13 cellular contexts compared by ENCODE assay signal in the genomic region with DNA sequence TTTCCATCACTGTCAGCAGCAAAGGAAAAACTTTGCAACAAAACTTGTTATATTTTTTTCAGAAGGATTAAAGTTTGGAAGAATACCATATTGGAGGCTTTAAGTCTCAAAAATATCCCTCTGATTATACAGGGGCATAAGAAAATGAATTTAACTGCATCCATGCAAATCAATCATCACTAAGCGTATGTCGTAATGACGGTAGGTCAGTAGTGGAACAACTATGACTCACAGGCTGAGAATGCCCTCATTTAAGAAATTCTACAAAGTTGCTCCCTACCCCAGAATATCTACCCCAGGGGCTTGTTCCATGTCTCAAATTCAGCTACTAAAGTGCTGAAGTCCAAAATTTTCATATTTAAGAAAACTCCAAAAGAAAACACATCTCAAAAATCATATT. TPM values are rescaled to one million over a fixed set of nuclear protein-coding genes. Genes with fewer than 3 reads are reported as not detected.
A peak's percentile ranks its signal among the peaks of the same experiment; 100 is the strongest.
DNase-seq lines count a peak whose midpoint lies in the region; ATAC-seq and TF ChIP-seq lines count a peak whose summit lies in the region.
"Had no signal": no experiment of that assay in that cellular context is flagged by ENCODE, and none has a peak within 500 bp of the region (broad histone marks: within the 10 kb centered on the region; RNA-seq: fewer than 3 reads in every experiment).

No MANE protein-coding gene starts in this region.

- DNase-seq in SIG-M5 treated with dmso at 0.1 percent for 504 hours (lab: John Stamatoyannopoulos, UW; ENCODE audit: unreplicated experiment), result peak; percentile 54
- no peak for DNase-seq in SIG-M5 (lab: John Stamatoyannopoulos, UW)
- DNase-seq in astrocyte of the spinal cord (ENCODE audit: low read depth, low spot score), result peak; percentile 59
- no peak for DNase-seq in right atrium auricular region (ENCODE audit: low spot score)
- no peak for DNase-seq in aorta
- DNase-seq in DMS 273 (lab: John Stamatoyannopoulos, UW; ENCODE audit: unreplicated experiment), result no peak
- no peak for DNase-seq in ureter (ENCODE audit: low spot score)
- DNase-seq: activated B cell treated with CpG ODN at 0.5 μM for 24 hours, NCI-H2107 had no signal

- no peaks in the 10 kb centered on the region for H3K9me3 ChIP-seq in right atrium auricular region
- H3K9me3 ChIP-seq in aorta (ENCODE audit: control insufficient read depth, low read length), result no peaks in the 10 kb centered on the region

- H3K4me1 ChIP-seq in right atrium auricular region (peaks cover 0 to 42% of the 10 kb centered on the region in 2 donors), aorta (ENCODE audit: control insufficient read depth in 1 of 2, insufficient read depth in 2 of 2, low read length in 2 of 2) (peaks cover 0 to 7% of the 10 kb centered on the region in 2 donors)

- in situ Hi-C loops in astrocyte of the spinal cord (cut with HindIII; ENCODE audit: low sequenced_read_pairs), result no loop called here

- ATAC-seq in aorta (ENCODE audit: low FRiP score) (peak; percentile 77), HG03460 (IDR thresholded peaks at IDR 0.05; ENCODE audit: unreplicated experiment) (no peak)

- no peaks in the 10 kb centered on the region for H3K27me3 ChIP-seq in right atrium auricular region
- no peaks in the 10 kb centered on the region for H3K27me3 ChIP-seq in aorta (ENCODE audit: control insufficient read depth in 1 of 2, insufficient read depth in 2 of 2, low read length in 1 of 2)
- H3K27me3 ChIP-seq: cardiac muscle cell had no signal

- intact Hi-C loops in aorta (cut with DNase I), result no loop called here

- no peak for TF ChIP-seq CTCF in astrocyte of the spinal cord (IDR thresholded peaks at IDR 0.05; ENCODE audit: low read depth, low read length)
- TF ChIP-seq CTCF in right atrium auricular region (IDR thresholded peaks at IDR 0.05), result no peak

- peak overlapping the region; percentile 52 to 74 for H3K27ac ChIP-seq in right atrium auricular region
- no peak overlapping the region for H3K27ac ChIP-seq in aorta (ENCODE audit: low read depth in 1 of 2, low read length in 2 of 2)
- H3K27ac ChIP-seq: 22Rv1 had no signal

- H3K36me3 ChIP-seq in right atrium auricular region, result no peaks in the 10 kb centered on the region
- H3K36me3 ChIP-seq in aorta (ENCODE audit: control insufficient read depth in 1 of 2, insufficient read depth in 2 of 2, low read length in 1 of 2), result no peaks in the 10 kb centered on the region
- H3K36me3 ChIP-seq: cardiac muscle cell had no signal

- 1 to 7% methylated on average over 3 of the region's 3 CpGs for WGBS in aorta, 2 donors

- H3K4me3 ChIP-seq in astrocyte of the spinal cord (ENCODE audit: low read depth, low read length) (no peak overlapping the region), right atrium auricular region (no peak overlapping the region), aorta (ENCODE audit: low read length in 2 of 2) (no peak overlapping the region)
- H3K4me3 ChIP-seq: cardiac muscle cell, lung had no signal

RNA-seq across cellular contexts. Expression of a gene that starts 12.5 kb away (rescaled TPM):
- total RNA-seq in right atrium auricular region (10 to 100 TPM; 37.0 to 64.4 TPM), aorta (10 to 100 TPM; 49.5 to 67.8 TPM), ureter (49.7 TPM)
- 10 to 100 TPM; 26.9 to 36.2 TPM for polyA plus RNA-seq in aorta

Comparison
In these comparisons a context has a peak if more than half of its experiments do, and no peak if none do; other contexts are left out.
1. DNase-seq: peak in SIG-M5 treated with dmso at 0.1 percent for 504 hours (single experiment) and astrocyte of the spinal cord (single experiment); none in SIG-M5 (single experiment), right atrium auricular region (single experiment), aorta (0 of 2), DMS 273 (single experiment) and ureter (single experiment).
2. H3K27ac ChIP-seq: peak in right atrium auricular region (2 of 2); none in aorta (0 of 2).